In genomic region chr21:28224191-28224755, GRCh38 we compare ENCODE assay signal across 24 cellular contexts.
"Had no signal": no experiment of that assay in that cellular context is flagged by ENCODE, and none has a peak within 500 bp of the region (broad histone marks: within the 10 kb centered on the region; RNA-seq: fewer than 3 reads in every experiment).

No MANE protein-coding gene starts in this region.

- H3K27ac Mint-ChIP-seq: natural killer cell; neural progenitor cell; progenitor cell of endocrine pancreas; stimulated activated naive CD8-positive, alpha-beta T cell treated with anti-CD3 and anti-CD28 coated beads, Interleukin-15, amount 100 ng/mL, for 72 hours had no signal

- DNase-seq: dorsolateral prefrontal cortex; effector CD4-positive, alpha-beta T cell; foreskin keratinocyte; heart left ventricle; left ventricle myocardium superior; lower lobe of right lung; natural killer cell; right lobe of liver; stimulated activated CD4-positive, alpha-beta T cell treated with anti-CD3 and anti-CD28 coated beads, Interleukin-12 subunit alpha, Interleukin-12 subunit beta, amount 100 ng/mL, for 4 hours; stimulated activated CD4-positive, alpha-beta T cell treated with anti-CD3 and anti-CD28 coated beads, Interleukin-1b, Interleukin-23, amount 100 ng/mL, for 48 hours; stimulated activated CD4-positive, alpha-beta T cell treated with anti-CD3 and anti-CD28 coated beads, Interleukin-4, amount 100 ng/mL, for 1 hour; stimulated activated CD8-positive, alpha-beta memory T cell treated with anti-CD3 and anti-CD28 coated beads, Interleukin-4, amount 100 ng/mL, for 48 hours; stimulated activated naive CD4-positive, alpha-beta T cell; stimulated activated naive CD8-positive, alpha-beta T cell treated with anti-CD3 and anti-CD28 coated beads, Interleukin-15, amount 100 ng/mL, for 72 hours; transverse colon; upper lobe of right lung; uterus had no signal

- H3K79me2 ChIP-seq: hepatocyte, parathyroid adenoma had no signal

- H3K4me1 ChIP-seq: foreskin keratinocyte, lower lobe of right lung, neural progenitor cell, parathyroid adenoma, right lobe of liver, suprapubic skin, transverse colon, upper lobe of right lung had no signal

- H3K9ac ChIP-seq: neural progenitor cell, parathyroid adenoma had no signal

- H3K27me3 Mint-ChIP-seq: progenitor cell of endocrine pancreas; stimulated activated naive CD8-positive, alpha-beta T cell treated with anti-CD3 and anti-CD28 coated beads, Interleukin-15, amount 100 ng/mL, for 72 hours had no signal

- ATAC-seq: foreskin keratinocyte; gastroesophageal sphincter; heart left ventricle; left ventricle myocardium superior; lower lobe of right lung; natural killer cell; right lobe of liver; stimulated activated naive CD8-positive, alpha-beta T cell treated with anti-CD3 and anti-CD28 coated beads, Interleukin-15, amount 100 ng/mL, for 72 hours; upper lobe of right lung had no signal

- H3K27me3 ChIP-seq: dorsolateral prefrontal cortex, foreskin keratinocyte, gastroesophageal sphincter, heart left ventricle, hepatocyte, neural progenitor cell, right lobe of liver, suprapubic skin, transverse colon, upper lobe of right lung, uterus had no signal

- H3K4me3 Mint-ChIP-seq: natural killer cell; neural progenitor cell; stimulated activated naive CD8-positive, alpha-beta T cell treated with anti-CD3 and anti-CD28 coated beads, Interleukin-15, amount 100 ng/mL, for 72 hours had no signal

- H3K9me3 ChIP-seq: gastroesophageal sphincter, heart left ventricle, lower lobe of right lung, right lobe of liver, suprapubic skin, transverse colon, upper lobe of right lung, uterus had no signal

- H3K4me2 ChIP-seq: hepatocyte, neural progenitor cell, smooth muscle cell had no signal

- H3K27ac ChIP-seq: foreskin keratinocyte, gastroesophageal sphincter, heart left ventricle, hepatocyte, lower lobe of right lung, neural progenitor cell, parathyroid adenoma, right lobe of liver, suprapubic skin, transverse colon, upper lobe of right lung had no signal

- H3K36me3 ChIP-seq: gastroesophageal sphincter, heart left ventricle, lower lobe of right lung, neural progenitor cell, right lobe of liver, suprapubic skin, transverse colon, upper lobe of right lung, uterus had no signal

- H3K4me3 ChIP-seq: dorsolateral prefrontal cortex, gastroesophageal sphincter, heart left ventricle, hepatocyte, lower lobe of right lung, neural progenitor cell, right lobe of liver, smooth muscle cell, suprapubic skin, transverse colon, upper lobe of right lung, uterus had no signal

- H3K4me1 Mint-ChIP-seq: natural killer cell; neural progenitor cell; stimulated activated naive CD8-positive, alpha-beta T cell treated with anti-CD3 and anti-CD28 coated beads, Interleukin-15, amount 100 ng/mL, for 72 hours had no signal

- H3K36me3 Mint-ChIP-seq: natural killer cell, neural progenitor cell had no signal
